9 cellular contexts compared by ENCODE assay signal in genomic region chr12:54561164-54561563, GRCh38.
A peak's percentile ranks its signal among the peaks of the same experiment; 100 is the strongest.
DNase-seq lines count a peak whose midpoint lies in the region; ATAC-seq and TF ChIP-seq lines count a peak whose summit lies in the region.
"Had no signal": no experiment of that assay in that cellular context is flagged by ENCODE, and none has a peak within 500 bp of the region (broad histone marks: within the 10 kb centered on the region; RNA-seq: fewer than 3 reads in every experiment).

No MANE protein-coding gene starts in this region.

- H3K27me3 ChIP-seq in iPS-15b (ENCODE audit: control insufficient read depth, insufficient read depth, low read length), result peaks cover 61% of the 10 kb centered on the region
- H3K27me3 ChIP-seq in brain microvascular endothelial cell (replicated peaks), result no peaks in the 10 kb centered on the region

- DNase-seq in activated T-cell treated with anti-CD3 and anti-CD28 coated beads, Interleukin-2, amount 50 U/mL, for 1 hour, result peak; percentile 25
- peak in 1 of 2 donors; percentile 3 for DNase-seq in stimulated activated effector memory CD8-positive, alpha-beta T cell treated with anti-CD3 and anti-CD28 coated beads, Interleukin-12 subunit alpha, Interleukin-12 subunit beta, amount 100 ng/mL, for 72 hours (ENCODE audit: low spot score in 2 of 2)
- DNase-seq in NCI-H1048 (lab: John Stamatoyannopoulos, UW) (no peak), brain microvascular endothelial cell (no peak), epidermal melanocyte (ENCODE audit: insufficient read length, low spot score) (no peak)
- DNase-seq in activated effector memory CD4-positive, alpha-beta T cell treated with anti-CD3 and anti-CD28 coated beads, Interleukin-2, amount 50 U/mL, for 16 hours, result no peak

- H3K36me3 ChIP-seq in iPS-15b (ENCODE audit: control insufficient read depth, insufficient read depth, low read length) (no peaks in the 10 kb centered on the region), brain microvascular endothelial cell (replicated peaks) (no peaks in the 10 kb centered on the region)

- H3K27ac ChIP-seq in brain microvascular endothelial cell, result no peak overlapping the region
- H3K27ac ChIP-seq: KMS-11 had no signal

- H3K4me1 Mint-ChIP-seq in stimulated activated effector memory CD8-positive, alpha-beta T cell treated with anti-CD3 and anti-CD28 coated beads, Interleukin-12 subunit alpha, Interleukin-12 subunit beta, amount 100 ng/mL, for 72 hours, result peaks cover 22% of the 10 kb centered on the region

- no peak for TF ChIP-seq CTCF in brain microvascular endothelial cell (IDR thresholded peaks at IDR 0.05; ENCODE audit: low read depth, low read length, missing control alignments)

- no peaks in the 10 kb centered on the region for H3K9me3 ChIP-seq in iPS-15b (ENCODE audit: control insufficient read depth, insufficient read depth, low read length)

- peaks cover 23% of the 10 kb centered on the region for H3K4me1 ChIP-seq in iPS-15b (ENCODE audit: control insufficient read depth, insufficient read depth, low read length)

- H3K27ac Mint-ChIP-seq in stimulated activated effector memory CD8-positive, alpha-beta T cell treated with anti-CD3 and anti-CD28 coated beads, Interleukin-12 subunit alpha, Interleukin-12 subunit beta, amount 100 ng/mL, for 72 hours, result peak overlapping the region; percentile 84

- no peaks in the 10 kb centered on the region for H3K36me3 Mint-ChIP-seq in stimulated activated effector memory CD8-positive, alpha-beta T cell treated with anti-CD3 and anti-CD28 coated beads, Interleukin-12 subunit alpha, Interleukin-12 subunit beta, amount 100 ng/mL, for 72 hours

- peak overlapping the region; percentile 71 for H3K4me3 Mint-ChIP-seq in stimulated activated effector memory CD8-positive, alpha-beta T cell treated with anti-CD3 and anti-CD28 coated beads, Interleukin-12 subunit alpha, Interleukin-12 subunit beta, amount 100 ng/mL, for 72 hours

- in situ Hi-C loops in brain microvascular endothelial cell (cut with HindIII; ENCODE audit: low pct_ligation_motif_present, low sequenced_read_pairs), result no loop called here

- no peak overlapping the region for H3K9ac ChIP-seq in iPS-15b (ENCODE audit: low read depth, low read length)
- H3K9ac ChIP-seq: KMS-11 had no signal

- H3K9me3 Mint-ChIP-seq in stimulated activated effector memory CD8-positive, alpha-beta T cell treated with anti-CD3 and anti-CD28 coated beads, Interleukin-12 subunit alpha, Interleukin-12 subunit beta, amount 100 ng/mL, for 72 hours, result no peaks in the 10 kb centered on the region

- ATAC-seq in HG03066 (IDR thresholded peaks at IDR 0.05; ENCODE audit: low read depth, unreplicated experiment), result peak; percentile 15
- peak; percentile 9 for ATAC-seq in stimulated activated effector memory CD8-positive, alpha-beta T cell treated with anti-CD3 and anti-CD28 coated beads, Interleukin-12 subunit alpha, Interleukin-12 subunit beta, amount 100 ng/mL, for 72 hours

- H3K4me3 ChIP-seq in iPS-15b (ENCODE audit: low read depth, low read length) (peak overlapping the region; percentile 68), brain microvascular endothelial cell (ENCODE audit: low read depth, low read length) (no peak overlapping the region)
